In the genomic region with DNA sequence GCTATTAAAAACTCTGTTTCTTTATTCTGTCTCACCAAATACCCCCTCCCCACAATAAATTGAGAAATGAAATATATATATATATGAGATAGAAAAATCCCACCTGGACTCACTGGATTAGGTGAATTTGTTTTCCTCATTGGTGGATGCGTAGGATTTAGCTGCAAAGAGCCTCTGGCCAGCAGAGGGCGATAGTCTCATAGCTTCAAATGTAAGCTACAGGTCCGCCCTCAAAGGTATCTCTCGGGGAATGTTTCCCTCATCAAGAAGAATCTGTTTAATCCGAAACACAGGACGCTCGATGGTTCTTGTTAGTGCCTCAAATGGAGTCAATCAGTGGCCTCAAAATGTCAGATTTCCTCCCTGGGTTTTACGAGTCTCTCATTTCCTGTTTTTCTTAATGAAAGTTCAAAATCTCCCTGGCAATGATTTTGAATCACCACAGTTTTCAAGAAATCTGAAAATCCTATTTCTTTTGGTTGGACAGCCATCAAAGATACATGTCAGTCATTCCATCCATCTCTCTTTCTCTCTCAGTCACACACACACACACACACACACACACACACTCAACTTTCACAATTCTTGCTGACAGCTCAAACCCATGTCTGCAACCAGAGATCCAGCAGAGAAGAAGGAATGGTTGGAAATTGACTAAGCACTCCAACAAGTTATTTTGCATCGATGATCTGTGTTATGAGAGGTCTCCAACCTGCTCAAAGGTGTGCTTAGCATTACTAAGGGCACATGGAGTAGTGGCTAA, we compare ENCODE assay signal across 8 cellular contexts. TPM values are rescaled to one million over a fixed set of nuclear protein-coding genes. Genes with fewer than 3 reads are reported as not detected.
DNase-seq lines count a peak whose midpoint lies in the region; ATAC-seq and TF ChIP-seq lines count a peak whose summit lies in the region.

No MANE protein-coding gene starts in this region.

- H3K36me3 ChIP-seq in MM.1S (replicated peaks; ENCODE audit: insufficient read depth, low read length), result no peaks in the 10 kb centered on the region
- no peaks in the 10 kb centered on the region for H3K36me3 ChIP-seq in vagina

- H3K4me1 Mint-ChIP-seq in activated naive CD4-positive, alpha-beta T cell treated with anti-CD3 and anti-CD28 coated beads, Interleukin-2, amount 10 ng/mL, durations not matched to agents 7 days and 5 days, result peaks cover 10% of the 10 kb centered on the region

- no peak overlapping the region for H3K27ac Mint-ChIP-seq in activated naive CD4-positive, alpha-beta T cell treated with anti-CD3 and anti-CD28 coated beads, Interleukin-2, amount 10 ng/mL, durations not matched to agents 7 days and 5 days

- no peaks in the 10 kb centered on the region for H3K79me2 ChIP-seq in MM.1S (ENCODE audit: low read length)

- ATAC-seq in SK-N-SH treated with all-trans-retinoic acid at 6 μM for 48 hours, result peak; percentile 49

- no peak overlapping the region for H3K27ac ChIP-seq in MM.1S (ENCODE audit: low read length)
- no peak overlapping the region for H3K27ac ChIP-seq in vagina

- H3K4me1 ChIP-seq in MM.1S (ENCODE audit: low read length), result peaks cover 11% of the 10 kb centered on the region
- peaks cover 6% of the 10 kb centered on the region for H3K4me1 ChIP-seq in vagina

- TF ChIP-seq POLR2A in vagina (IDR thresholded peaks at IDR 0.05), result no peak

- CTCF ChIA-PET in activated naive CD4-positive, alpha-beta T cell treated with anti-CD3 and anti-CD28 coated beads, Interleukin-2, amount 10 ng/mL, durations not matched to agents 7 days and 5 days (lab: Charles Lee), result interaction anchor here (0.7 to 6.5 kb wide), 24 partner anchors 8 to 284 kb away, joined by 3 to 52 read pairs (median 4); partner anchors contain the start of gene CAMK1G

- intact Hi-C loops in head of caudate nucleus (cut with DNase I), result no loop called here
- intact Hi-C loops in vagina (cut with DNase I), result no loop called here

- peak; percentile 2 to 47 for DNase-seq in NCI-H187 (lab: John Stamatoyannopoulos, UW)
- DNase-seq in NCI-H187 treated with DMSO at 0.1 percent for 48 hours (lab: John Stamatoyannopoulos, UW), result no peak
- DNase-seq in MM.1S, result peak; percentile 91
- peak; percentile 85 for DNase-seq in activated naive CD4-positive, alpha-beta T cell treated with anti-CD3 and anti-CD28 coated beads, Interleukin-2, amount 10 ng/mL, durations not matched to agents 7 days and 5 days
- peak; percentile 66 to 94 (median 84) for DNase-seq in head of caudate nucleus
- DNase-seq in pulmonary artery endothelial cell (ENCODE audit: low read depth, low spot score), result peak; percentile 46
- no peak for DNase-seq in vagina (ENCODE audit: extremely low spot score in 2 of 2)

- no peaks in the 10 kb centered on the region for H3F3A ChIP-seq in MM.1S (ENCODE audit: insufficient read depth, low read length)

- H3K9ac ChIP-seq in MM.1S (ENCODE audit: low read length), result peak overlapping the region; percentile 0; the same call in 1 of the 2 replicates

- H3K4me3 ChIP-seq in MM.1S (ENCODE audit: low read length) (no peak overlapping the region), vagina (no peak overlapping the region)

- peak; percentile 95 for TF ChIP-seq CTCF in MM.1S (IDR thresholded peaks at IDR 0.05; ENCODE audit: low read length)
- TF ChIP-seq CTCF in vagina (IDR thresholded peaks at IDR 0.05), result peak; percentile 36 to 67 (median 66)

- H4K20me1 ChIP-seq in MM.1S (ENCODE audit: insufficient read depth, low read length), result no peaks in the 10 kb centered on the region

- peaks cover 64% of the 10 kb centered on the region for H3K27me3 Mint-ChIP-seq in activated naive CD4-positive, alpha-beta T cell treated with anti-CD3 and anti-CD28 coated beads, Interleukin-2, amount 10 ng/mL, durations not matched to agents 7 days and 5 days

- H3K27me3 ChIP-seq in MM.1S (replicated peaks; ENCODE audit: insufficient read depth, low read length) (no peaks in the 10 kb centered on the region), vagina (no peaks in the 10 kb centered on the region)

- H3K9me3 ChIP-seq in MM.1S (replicated peaks; ENCODE audit: insufficient read depth, low read length) (no peaks in the 10 kb centered on the region), vagina (no peaks in the 10 kb centered on the region)

- H2AFZ ChIP-seq in MM.1S (ENCODE audit: low read length), result peak overlapping the region; percentile 10

- H3K36me3 Mint-ChIP-seq in activated naive CD4-positive, alpha-beta T cell treated with anti-CD3 and anti-CD28 coated beads, Interleukin-2, amount 10 ng/mL, durations not matched to agents 7 days and 5 days, result no peaks in the 10 kb centered on the region

- H3K4me2 ChIP-seq in MM.1S (ENCODE audit: low read depth, low read length), result peak overlapping the region; percentile 25

- peak overlapping the region; percentile 1 for H3K4me3 Mint-ChIP-seq in activated naive CD4-positive, alpha-beta T cell treated with anti-CD3 and anti-CD28 coated beads, Interleukin-2, amount 10 ng/mL, durations not matched to agents 7 days and 5 days

- H3K9me2 ChIP-seq in MM.1S (replicated peaks; ENCODE audit: insufficient read depth, low read length), result no peaks in the 10 kb centered on the region

- no peaks in the 10 kb centered on the region for H3K9me3 Mint-ChIP-seq in activated naive CD4-positive, alpha-beta T cell treated with anti-CD3 and anti-CD28 coated beads, Interleukin-2, amount 10 ng/mL, durations not matched to agents 7 days and 5 days

TF ChIP-seq in SK-N-SH treated with all-trans-retinoic acid at 6 μM for 48 hours, 23 proteins besides CTCF, POLR2A, EP300 and RAD21 (continues in another document):
- TF ChIP-seq POU6F1 (CRISPR knock-in tag; IDR thresholded peaks at IDR 0.05; ENCODE audit: borderline replicate concordance, low read depth) (no peak), ESRRG (CRISPR knock-in tag; IDR thresholded peaks at IDR 0.05) (no peak), ZFP3 (CRISPR knock-in tag; IDR thresholded peaks at IDR 0.05) (no peak), ZNF565 (CRISPR knock-in tag; conservative IDR thresholded peaks at IDR 0.05; ENCODE audit: low read depth) (no peak), CREB5 (CRISPR knock-in tag; IDR thresholded peaks at IDR 0.05; ENCODE audit: low read depth) (no peak), ISL1 (CRISPR knock-in tag; IDR thresholded peaks at IDR 0.05) (no peak), ZC3H10 (CRISPR knock-in tag; IDR thresholded peaks at IDR 0.05) (no peak), OSR1 (CRISPR knock-in tag; IDR thresholded peaks at IDR 0.05) (no peak), GLIS3 (CRISPR knock-in tag; IDR thresholded peaks at IDR 0.05) (no peak), ARNTL (CRISPR knock-in tag; IDR thresholded peaks at IDR 0.05; ENCODE audit: borderline replicate concordance, low read depth) (no peak), ZNF8 (CRISPR knock-in tag; IDR thresholded peaks at IDR 0.05) (no peak), TCF4 (CRISPR knock-in tag; IDR thresholded peaks at IDR 0.05; ENCODE audit: borderline replicate concordance) (no peak)
- TF ChIP-seq, protein P1, sequence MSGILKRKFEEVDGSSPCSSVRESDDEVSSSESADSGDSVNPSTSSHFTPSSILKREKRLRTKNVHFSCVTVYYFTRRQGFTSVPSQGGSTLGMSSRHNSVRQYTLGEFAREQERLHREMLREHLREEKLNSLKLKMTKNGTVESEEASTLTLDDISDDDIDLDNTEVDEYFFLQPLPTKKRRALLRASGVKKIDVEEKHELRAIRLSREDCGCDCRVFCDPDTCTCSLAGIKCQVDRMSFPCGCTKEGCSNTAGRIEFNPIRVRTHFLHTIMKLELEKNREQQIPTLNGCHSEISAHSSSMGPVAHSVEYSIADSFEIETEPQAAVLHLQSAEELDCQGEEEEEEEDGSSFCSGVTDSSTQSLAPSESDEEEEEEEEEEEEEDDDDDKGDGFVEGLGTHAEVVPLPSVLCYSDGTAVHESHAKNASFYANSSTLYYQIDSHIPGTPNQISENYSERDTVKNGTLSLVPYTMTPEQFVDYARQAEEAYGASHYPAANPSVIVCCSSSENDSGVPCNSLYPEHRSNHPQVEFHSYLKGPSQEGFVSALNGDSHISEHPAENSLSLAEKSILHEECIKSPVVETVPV (CRISPR knock-in tag; IDR thresholded peaks at IDR 0.05), result no peak

RNA-seq across cellular contexts. Expression of gene CAMK1G, which starts 13.9 kb away (rescaled TPM):
- total RNA-seq in pulmonary artery endothelial cell (not detected in 2 replicates), vagina (not detected)

Comparison
In these comparisons a context has a peak if more than half of its experiments do, and no peak if none do; other contexts are left out.
1. DNase-seq: peak in NCI-H187 (2 of 2), MM.1S (single experiment), activated naive CD4-positive, alpha-beta T cell treated with anti-CD3 and anti-CD28 coated beads, Interleukin-2, amount 10 ng/mL, durations not matched to agents 7 days and 5 days (single experiment), head of caudate nucleus (42 of 42) and pulmonary artery endothelial cell (single experiment); none in NCI-H187 treated with DMSO at 0.1 percent for 48 hours (single experiment) and vagina (0 of 2).